ENCODE assay signal across 8 cellular contexts in genomic region chr11:102666331-102666957, GRCh38. TPM values are rescaled to one million over a fixed set of nuclear protein-coding genes. Genes with fewer than 3 reads are reported as not detected.
DNase-seq lines count a peak whose midpoint lies in the region; ATAC-seq and TF ChIP-seq lines count a peak whose summit lies in the region.

No MANE protein-coding gene starts in this region.

- peaks cover 8% of the 10 kb centered on the region for H3K27me3 Mint-ChIP-seq in activated CD4-positive, alpha-beta T cell treated with anti-CD3 and anti-CD28 coated beads, Interleukin-2, amount 10 ng/mL, durations not matched to agents 7 days and 5 days

- no peak overlapping the region for H3K4me3 Mint-ChIP-seq in activated CD4-positive, alpha-beta T cell treated with anti-CD3 and anti-CD28 coated beads, Interleukin-2, amount 10 ng/mL, durations not matched to agents 7 days and 5 days

- H3K4me3 ChIP-seq in HEK293 (ENCODE audit: low read depth, low read length) (no peak overlapping the region), right atrium auricular region (no peak overlapping the region)

- no peak for ATAC-seq in HG03378 (IDR thresholded peaks at IDR 0.05; ENCODE audit: unreplicated experiment)

- no peaks in the 10 kb centered on the region for H3K27me3 ChIP-seq in right atrium auricular region

- CTCF ChIA-PET in HEK293 (lab: Yijun Ruan, JAX), result interaction anchor here (0.6 to 4.1 kb wide), 46 partner anchors 9 to 805 kb away, joined by 3 to 43 read pairs (median 4); no protein-coding TSS in a partner anchor
- CTCF ChIA-PET in activated CD4-positive, alpha-beta T cell treated with anti-CD3 and anti-CD28 coated beads, Interleukin-2, amount 10 ng/mL, durations not matched to agents 7 days and 5 days (lab: Charles Lee), result interaction anchor here (0.7 to 1.5 kb wide), 15 partner anchors 9 to 378 kb away, joined by 3 to 7 read pairs (median 3); no protein-coding TSS in a partner anchor

- H3K36me3 ChIP-seq in HEK293 (ENCODE audit: control insufficient read depth in 2 of 2, insufficient read depth in 1 of 2, low read length in 2 of 2) (no peaks in the 10 kb centered on the region), right atrium auricular region (no peaks in the 10 kb centered on the region)

- TF ChIP-seq CTCF in HEK293 (tag by site-specific recombination; IDR thresholded peaks at IDR 0.05) (peak; percentile 30; the same call in 1 of the 2 replicates), right atrium auricular region (IDR thresholded peaks at IDR 0.05) (peak; percentile 47 to 79)

- DNase-seq in 8988T (peak; percentile 21), DMS53 treated with DMSO at 0.1 percent for 48 hours (lab: John Stamatoyannopoulos, UW; ENCODE audit: unreplicated experiment) (peak; percentile 64), NCI-H1105 (lab: John Stamatoyannopoulos, UW) (peak; percentile 21), right atrium auricular region (ENCODE audit: low spot score) (no peak)
- DNase-seq in activated CD4-positive, alpha-beta T cell treated with anti-CD3 and anti-CD28 coated beads, Interleukin-2, amount 10 ng/mL, durations not matched to agents 7 days and 5 days, result peak; percentile 30
- peak; percentile 3 for DNase-seq in stimulated activated CD8-positive, alpha-beta memory T cell treated with anti-CD3 and anti-CD28 coated beads, Interleukin-12 subunit alpha, Interleukin-12 subunit beta, amount 100 ng/mL, for 1 hour (ENCODE audit: low read depth)

- H3K9me3 ChIP-seq in HEK293 (ENCODE audit: control insufficient read depth, insufficient read depth, low read depth, low read length) (no peaks in the 10 kb centered on the region), right atrium auricular region (no peaks in the 10 kb centered on the region)

- no peaks in the 10 kb centered on the region for H3K36me3 Mint-ChIP-seq in activated CD4-positive, alpha-beta T cell treated with anti-CD3 and anti-CD28 coated beads, Interleukin-2, amount 10 ng/mL, durations not matched to agents 7 days and 5 days (ENCODE audit: low read depth)

- H3K9me3 Mint-ChIP-seq in activated CD4-positive, alpha-beta T cell treated with anti-CD3 and anti-CD28 coated beads, Interleukin-2, amount 10 ng/mL, durations not matched to agents 7 days and 5 days, result no peaks in the 10 kb centered on the region

- no peak overlapping the region for H3K27ac Mint-ChIP-seq in activated CD4-positive, alpha-beta T cell treated with anti-CD3 and anti-CD28 coated beads, Interleukin-2, amount 10 ng/mL, durations not matched to agents 7 days and 5 days

- H3K27ac ChIP-seq in HEK293 (ENCODE audit: extremely low read depth, low read depth, low read length), result no peak overlapping the region
- no peak overlapping the region for H3K27ac ChIP-seq in right atrium auricular region

- H3K4me1 Mint-ChIP-seq in activated CD4-positive, alpha-beta T cell treated with anti-CD3 and anti-CD28 coated beads, Interleukin-2, amount 10 ng/mL, durations not matched to agents 7 days and 5 days, result no peaks in the 10 kb centered on the region

- POLR2A ChIA-PET in HEK293 (lab: Yijun Ruan, JAX), result interaction anchor here (0.5 kb wide), 1 partner anchor 152 kb away, joined by 3 read pairs; no protein-coding TSS in a partner anchor
- POLR2A ChIA-PET in activated CD4-positive, alpha-beta T cell treated with anti-CD3 and anti-CD28 coated beads, Interleukin-2, amount 10 ng/mL, durations not matched to agents 7 days and 5 days (lab: Charles Lee), result no interaction called here

- no peaks in the 10 kb centered on the region for H3K4me1 ChIP-seq in HEK293 (ENCODE audit: control insufficient read depth, insufficient read depth, low read length)
- H3K4me1 ChIP-seq in right atrium auricular region, result no peaks in the 10 kb centered on the region

TF ChIP-seq in HEK293, 187 proteins besides CTCF, POLR2A, EP300 and RAD21:
- TF ChIP-seq ZNF654 (tag by site-specific recombination; IDR thresholded peaks at IDR 0.05; ENCODE audit: low read depth) (peak; percentile 71), ZNF157 (tag by site-specific recombination; IDR thresholded peaks at IDR 0.05) (no peak)

RNA-seq across cellular contexts. Expression of gene MMP27, which starts 39.1 kb away (rescaled TPM):
- not detected for total RNA-seq in activated CD4-positive, alpha-beta T cell treated with anti-CD3 and anti-CD28 coated beads, Interleukin-2, amount 10 ng/mL, durations not matched to agents 7 days and 5 days
- total RNA-seq in right atrium auricular region, result not detected

RNA-seq across cellular contexts. Expression of gene MMP20, which starts 41.3 kb away (rescaled TPM):
- total RNA-seq in activated CD4-positive, alpha-beta T cell treated with anti-CD3 and anti-CD28 coated beads, Interleukin-2, amount 10 ng/mL, durations not matched to agents 7 days and 5 days, result not detected
- not detected for total RNA-seq in right atrium auricular region

RNA-seq across cellular contexts. Expression of gene MMP8, which starts 58.3 kb away (rescaled TPM):
- not detected for total RNA-seq in activated CD4-positive, alpha-beta T cell treated with anti-CD3 and anti-CD28 coated beads, Interleukin-2, amount 10 ng/mL, durations not matched to agents 7 days and 5 days
- under 1 TPM; 0.35 to 0.41 TPM for total RNA-seq in right atrium auricular region
